ENCODE assay signal across 6 cellular contexts in the genomic region with DNA sequence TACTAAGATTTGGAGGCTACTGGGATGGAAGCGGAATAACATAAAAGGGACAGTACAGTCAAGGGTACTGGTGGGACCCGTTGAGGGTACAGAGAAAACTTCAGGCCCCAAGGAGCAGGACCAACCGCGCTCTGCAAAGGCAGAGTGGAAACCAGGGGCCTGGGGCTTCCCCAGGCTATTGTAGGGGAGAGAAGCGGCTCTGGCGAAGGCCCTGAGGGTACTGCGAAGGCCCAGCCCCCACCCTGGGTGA. TPM values are rescaled to one million over a fixed set of nuclear protein-coding genes. Genes with fewer than 3 reads are reported as not detected.
DNase-seq lines count a peak whose midpoint lies in the region; ATAC-seq and TF ChIP-seq lines count a peak whose summit lies in the region.

No MANE protein-coding gene starts in this region.

- H3K36me3 Mint-ChIP-seq in CD14-positive monocyte, result no peaks in the 10 kb centered on the region
- no peaks in the 10 kb centered on the region for H3K36me3 Mint-ChIP-seq in activated naive CD8-positive, alpha-beta T cell treated with anti-CD3 and anti-CD28 coated beads, Interleukin-2, amount 10 ng/mL, durations not matched to agents 7 days and 5 days
- peaks cover 13% of the 10 kb centered on the region for H3K36me3 Mint-ChIP-seq in mesothelial cell of epicardium

- peaks cover 0 to 3% (median 0%) of the 10 kb centered on the region in 7 donors for H3K9me3 Mint-ChIP-seq in CD14-positive monocyte
- H3K9me3 Mint-ChIP-seq in activated naive CD8-positive, alpha-beta T cell treated with anti-CD3 and anti-CD28 coated beads, Interleukin-2, amount 10 ng/mL, durations not matched to agents 7 days and 5 days, result no peaks in the 10 kb centered on the region
- H3K9me3 Mint-ChIP-seq in mesothelial cell of epicardium, result no peaks in the 10 kb centered on the region

- ATAC-seq in activated naive CD8-positive, alpha-beta T cell treated with anti-CD3 and anti-CD28 coated beads, Interleukin-2, amount 10 ng/mL, durations not matched to agents 7 days and 5 days (ENCODE audit: low read depth), result no peak

- POLR2A ChIA-PET in activated naive CD8-positive, alpha-beta T cell treated with anti-CD3 and anti-CD28 coated beads, Interleukin-2, amount 10 ng/mL, durations not matched to agents 7 days and 5 days (lab: Charles Lee), result no interaction called here

- intact Hi-C loops in CD14-positive monocyte (cut with micrococcal nuclease) (no loop called here), posterior cingulate gyrus (cut with DNase I) (no loop called here)

- H3K4me3 Mint-ChIP-seq in CD14-positive monocyte (peak overlapping the region; percentile 69 to 70), mesothelial cell of epicardium (peak overlapping the region; percentile 88)
- peak overlapping the region; percentile 67 for H3K4me3 Mint-ChIP-seq in activated naive CD8-positive, alpha-beta T cell treated with anti-CD3 and anti-CD28 coated beads, Interleukin-2, amount 10 ng/mL, durations not matched to agents 7 days and 5 days

- H3K27ac Mint-ChIP-seq in CD14-positive monocyte, result peak overlapping the region in 1 of 7 donors; percentile 33
- peak overlapping the region; percentile 36 for H3K27ac Mint-ChIP-seq in activated naive CD8-positive, alpha-beta T cell treated with anti-CD3 and anti-CD28 coated beads, Interleukin-2, amount 10 ng/mL, durations not matched to agents 7 days and 5 days
- peak overlapping the region; percentile 97 for H3K27ac Mint-ChIP-seq in mesothelial cell of epicardium

- no peak for TF ChIP-seq CTCF in CD14-positive monocyte (IDR thresholded peaks at IDR 0.05)
- TF ChIP-seq CTCF in mesothelial cell of epicardium (IDR thresholded peaks at IDR 0.05; ENCODE audit: unreplicated experiment), result no peak

- H3K4me1 Mint-ChIP-seq in CD14-positive monocyte, result peaks cover 10% of the 10 kb centered on the region
- peaks cover 12% of the 10 kb centered on the region for H3K4me1 Mint-ChIP-seq in activated naive CD8-positive, alpha-beta T cell treated with anti-CD3 and anti-CD28 coated beads, Interleukin-2, amount 10 ng/mL, durations not matched to agents 7 days and 5 days
- peaks cover 38% of the 10 kb centered on the region for H3K4me1 Mint-ChIP-seq in mesothelial cell of epicardium

- no peak for DNase-seq in CD14-positive monocyte (ENCODE audit: low spot score)
- no peak for DNase-seq in activated naive CD8-positive, alpha-beta T cell treated with anti-CD3 and anti-CD28 coated beads, Interleukin-2, amount 10 ng/mL, durations not matched to agents 7 days and 5 days
- no peak for DNase-seq in mesothelial cell of epicardium (ENCODE audit: low spot score in 2 of 2, unreplicated experiment in 2 of 2)
- DNase-seq in posterior cingulate gyrus, result no peak
- DNase-seq in NCI-H510A (lab: John Stamatoyannopoulos, UW), result no peak
- no peak for DNase-seq in amygdala (lab: John Stamatoyannopoulos, UW)

- H3K27me3 Mint-ChIP-seq in CD14-positive monocyte (ENCODE audit: low read depth in 3 of 3) (peaks cover 4 to 25% (median 6%) of the 10 kb centered on the region in 3 donors), mesothelial cell of epicardium (ENCODE audit: low read depth) (no peaks in the 10 kb centered on the region)
- H3K27me3 Mint-ChIP-seq in activated naive CD8-positive, alpha-beta T cell treated with anti-CD3 and anti-CD28 coated beads, Interleukin-2, amount 10 ng/mL, durations not matched to agents 7 days and 5 days, result no peaks in the 10 kb centered on the region

RNA-seq across cellular contexts. Expression of a gene that starts 0.4 kb away (rescaled TPM):
- polyA plus RNA-seq in CD14-positive monocyte, result not detected
- 10 to 100 TPM; 35.7 to 36.9 TPM for total RNA-seq in activated naive CD8-positive, alpha-beta T cell treated with anti-CD3 and anti-CD28 coated beads, Interleukin-2, amount 10 ng/mL, durations not matched to agents 7 days and 5 days
- 289 to 294 TPM (median 291 TPM) in 3 replicates for total RNA-seq in mesothelial cell of epicardium

RNA-seq across cellular contexts. Expression of a gene that starts 15.5 kb away (rescaled TPM):
- polyA plus RNA-seq in CD14-positive monocyte, result not detected
- total RNA-seq in activated naive CD8-positive, alpha-beta T cell treated with anti-CD3 and anti-CD28 coated beads, Interleukin-2, amount 10 ng/mL, durations not matched to agents 7 days and 5 days, result 1 to 10 TPM in 1 of 2 experiments, under 1 TPM in 1; 0.86 to 1.2 TPM
- total RNA-seq in mesothelial cell of epicardium, result 1.1 to 2.3 TPM (median 1.7 TPM) in 3 replicates

RNA-seq across cellular contexts. Expression of a gene that starts 24.3 kb away (rescaled TPM):
- under 1 TPM; 0.13 to 0.42 TPM for polyA plus RNA-seq in CD14-positive monocyte
- total RNA-seq in activated naive CD8-positive, alpha-beta T cell treated with anti-CD3 and anti-CD28 coated beads, Interleukin-2, amount 10 ng/mL, durations not matched to agents 7 days and 5 days, result 10 to 100 TPM; 13.1 to 13.4 TPM
- total RNA-seq in mesothelial cell of epicardium, result 6.3 to 8.0 TPM (median 6.5 TPM) in 3 replicates

RNA-seq across cellular contexts. Expression of a gene that starts 31.2 kb away (rescaled TPM):
- 10 to 100 TPM; 23.2 to 32.6 TPM for polyA plus RNA-seq in CD14-positive monocyte
- 10 to 100 TPM; 32.7 to 36.3 TPM for total RNA-seq in activated naive CD8-positive, alpha-beta T cell treated with anti-CD3 and anti-CD28 coated beads, Interleukin-2, amount 10 ng/mL, durations not matched to agents 7 days and 5 days
- total RNA-seq in mesothelial cell of epicardium, result 16.7 to 17.8 TPM (median 17.0 TPM) in 3 replicates

RNA-seq across cellular contexts. Expression of a gene that starts 31.5 kb away (rescaled TPM):
- polyA plus RNA-seq in CD14-positive monocyte, result 10 to 100 TPM in 1 of 2 donors, not detected in 1; 13.3 TPM
- total RNA-seq in activated naive CD8-positive, alpha-beta T cell treated with anti-CD3 and anti-CD28 coated beads, Interleukin-2, amount 10 ng/mL, durations not matched to agents 7 days and 5 days, result over 10,000 TPM; 10,447 to 10,452 TPM
- 20,234 to 21,305 TPM (median 21,148 TPM) in 3 replicates for total RNA-seq in mesothelial cell of epicardium
